In genomic region chr1:111696330-111696729, GRCh38 we compare ENCODE assay signal across 1 cellular context.
TF ChIP-seq lines count a peak whose summit lies in the region.

No MANE protein-coding gene starts in this region.

TF ChIP-seq in GM12878, 131 proteins besides CTCF, POLR2A, EP300 and RAD21 (continued from another document):
- TF ChIP-seq HSF1 (IDR thresholded peaks at IDR 0.05; ENCODE audit: low read depth, low read length) (no peak), DPF2 (IDR thresholded peaks at IDR 0.05) (peak; percentile 40; the same call in 1 of the 2 replicates), MTA2 (IDR thresholded peaks at IDR 0.05; ENCODE audit: low read depth) (peak; percentile 81), IRF5 (IDR thresholded peaks at IDR 0.05; ENCODE audit: borderline replicate concordance) (no peak), IKZF1 (conservative IDR thresholded peaks at IDR 0.05) (peak; percentile 71), MTA3 (IDR thresholded peaks at IDR 0.05; ENCODE audit: borderline replicate concordance, low read length) (peak; percentile 69; the same call in 1 of the 2 replicates), ZSCAN29 (IDR thresholded peaks at IDR 0.05) (no peak), E2F4 (IDR thresholded peaks at IDR 0.05; ENCODE audit: low read depth, low read length) (no peak), CBX3 (IDR thresholded peaks at IDR 0.05; ENCODE audit: borderline replicate concordance, low read depth) (no peak), KDM1A (IDR thresholded peaks at IDR 0.05; ENCODE audit: borderline replicate concordance) (no peak), EGR1 (IDR thresholded peaks at IDR 0.05; ENCODE audit: borderline replicate concordance in 1 of 2, low read depth in 2 of 2, low read length in 2 of 2) (no peak), CBFB (IDR thresholded peaks at IDR 0.05; ENCODE audit: low read depth) (no peak), SPI1 (IDR thresholded peaks at IDR 0.05; ENCODE audit: borderline replicate concordance, insufficient read depth, low read depth, low read length) (no peak), STAT3 (IDR thresholded peaks at IDR 0.05; ENCODE audit: low read depth, low read length) (no peak), ATF2 (IDR thresholded peaks at IDR 0.05; ENCODE audit: low read length) (0 out of 2 replicates have a peak, but pooled peaks have one; percentile 46), MAX (IDR thresholded peaks at IDR 0.05; ENCODE audit: low read depth, low read length) (no peak), PBX3 (IDR thresholded peaks at IDR 0.05; ENCODE audit: insufficient replicate concordance, low read depth, low read length) (no peak), HDAC2 (IDR thresholded peaks at IDR 0.05) (no peak), POLR2AphosphoS5 (IDR thresholded peaks at IDR 0.05; ENCODE audit: low read length) (no peak), ASH2L (IDR thresholded peaks at IDR 0.05; ENCODE audit: borderline replicate concordance, low read depth) (no peak), MEF2A (IDR thresholded peaks at IDR 0.05; ENCODE audit: insufficient read depth, low read depth, low read length) (peak; percentile 95), KLF5 (IDR thresholded peaks at IDR 0.05; ENCODE audit: partially characterized antibody) (no peak), USF2 (IDR thresholded peaks at IDR 0.05; ENCODE audit: borderline replicate concordance, low read depth, low read length) (no peak), ZBED1 (IDR thresholded peaks at IDR 0.05; ENCODE audit: borderline replicate concordance) (no peak), HDAC6 (IDR thresholded peaks at IDR 0.05; ENCODE audit: unreplicated experiment) (no peak), E2F8 (IDR thresholded peaks at IDR 0.05; ENCODE audit: low read depth, partially characterized antibody) (no peak), SMAD5 (IDR thresholded peaks at IDR 0.05; ENCODE audit: low read depth) (no peak), NBN (IDR thresholded peaks at IDR 0.05) (peak; percentile 39; the same call in 1 of the 2 replicates), BHLHE40 (IDR thresholded peaks at IDR 0.05; ENCODE audit: borderline replicate concordance in 1 of 2, low read depth in 2 of 2, low read length in 1 of 2) (no peak), NFIC (IDR thresholded peaks at IDR 0.05; ENCODE audit: low read depth, low read length) (peak; percentile 47; the same call in 1 of the 2 replicates), ETV6 (conservative IDR thresholded peaks at IDR 0.05 in 1 of 2, IDR thresholded peaks at IDR 0.05 in 1 of 2; ENCODE audit: borderline replicate concordance in 1 of 2, low read depth in 1 of 2) (no peak), STAT1 (conservative IDR thresholded peaks at IDR 0.05) (no peak), CUX1 (IDR thresholded peaks at IDR 0.05; ENCODE audit: insufficient replicate concordance, low read depth, low read length) (no peak), ZNF384 (IDR thresholded peaks at IDR 0.05; ENCODE audit: borderline replicate concordance, low read depth, low read length) (no peak), NR2C2 (IDR thresholded peaks at IDR 0.05; ENCODE audit: borderline replicate concordance, control insufficient read depth, insufficient read length, low read depth) (no peak), CREB1 (IDR thresholded peaks at IDR 0.05; ENCODE audit: low read depth) (no peak), GATAD2B (conservative IDR thresholded peaks at IDR 0.05; ENCODE audit: low read depth) (no peak)
